Comparison of ENCODE assay signal across 22 cellular contexts in genomic region chr10:72024596-72024995, GRCh38.
"Had no signal": no experiment of that assay in that cellular context is flagged by ENCODE, and none has a peak within 500 bp of the region (broad histone marks: within the 10 kb centered on the region; RNA-seq: fewer than 3 reads in every experiment).

No MANE protein-coding gene starts in this region.

- H3K9me3 Mint-ChIP-seq: dendritic cell treated with granulocyte-macrophage colony-stimulating factor and Interleukin-4, amounts not matched to agents 40 ng/mL and 50 ng/mL, for 4 days; endodermal cell; memory B cell; natural killer cell; neural progenitor cell; stimulated activated naive CD8-positive, alpha-beta T cell treated with anti-CD3 and anti-CD28 coated beads, Interleukin-15, Interleukin-2, amounts not matched to agents 100 ng/mL and 50 ng/mL, for 24 hours had no signal

- H3K27ac ChIP-seq: colonic mucosa, esophagus muscularis mucosa, gastrocnemius medialis, neural progenitor cell, ovary, psoas muscle, transverse colon, vagina had no signal

- H3K36me3 Mint-ChIP-seq: memory B cell; natural killer cell; neural progenitor cell; stimulated activated naive B cell treated with anti-CD40 and anti-IgM and Interleukin-4, amounts not matched to agents 10 μg/mL and 1 μg/mL and 100 μg/mL, for 72 hours had no signal

- DNase-seq: colonic mucosa; effector CD8-positive, alpha-beta T cell; endodermal cell; gastrocnemius medialis; natural killer cell; nucleus accumbens; ovary; posterior cingulate gyrus; psoas muscle; right cardiac atrium; stimulated activated CD4-positive, alpha-beta T cell treated with anti-CD3 and anti-CD28 coated beads, Interleukin-15, amount 100 ng/mL, for 24 hours; stimulated activated CD4-positive, alpha-beta T cell treated with anti-CD3 and anti-CD28 coated beads, Interleukin-2, amount 100 ng/mL, for 48 hours; stimulated activated naive B cell treated with anti-CD40 and anti-IgM and Interleukin-4, amounts not matched to agents 10 μg/mL and 1 μg/mL and 100 μg/mL, for 72 hours; transverse colon had no signal

- H3K36me3 ChIP-seq: colonic mucosa, esophagus muscularis mucosa, gastrocnemius medialis, neural progenitor cell, ovary, transverse colon, vagina had no signal

- H3K4me3 Mint-ChIP-seq: dendritic cell treated with granulocyte-macrophage colony-stimulating factor and Interleukin-4, amounts not matched to agents 40 ng/mL and 50 ng/mL, for 4 days; endodermal cell; memory B cell; natural killer cell; neural progenitor cell; stimulated activated naive B cell treated with anti-CD40 and anti-IgM and Interleukin-4, amounts not matched to agents 10 μg/mL and 1 μg/mL and 100 μg/mL, for 72 hours; stimulated activated naive CD8-positive, alpha-beta T cell treated with anti-CD3 and anti-CD28 coated beads, Interleukin-15, Interleukin-2, amounts not matched to agents 100 ng/mL and 50 ng/mL, for 24 hours had no signal

- H3K27me3 Mint-ChIP-seq: stimulated activated naive CD8-positive, alpha-beta T cell treated with anti-CD3 and anti-CD28 coated beads, Interleukin-15, Interleukin-2, amounts not matched to agents 100 ng/mL and 50 ng/mL, for 24 hours had no signal

- H3K27ac Mint-ChIP-seq: dendritic cell treated with granulocyte-macrophage colony-stimulating factor and Interleukin-4, amounts not matched to agents 40 ng/mL and 50 ng/mL, for 4 days; endodermal cell; memory B cell; natural killer cell; stimulated activated naive B cell treated with anti-CD40 and anti-IgM and Interleukin-4, amounts not matched to agents 10 μg/mL and 1 μg/mL and 100 μg/mL, for 72 hours; stimulated activated naive CD8-positive, alpha-beta T cell treated with anti-CD3 and anti-CD28 coated beads, Interleukin-15, Interleukin-2, amounts not matched to agents 100 ng/mL and 50 ng/mL, for 24 hours had no signal

- ATAC-seq: gastrocnemius medialis; natural killer cell; psoas muscle; stimulated activated naive B cell treated with anti-CD40 and anti-IgM and Interleukin-4, amounts not matched to agents 10 μg/mL and 1 μg/mL and 100 μg/mL, for 72 hours had no signal

- H3K4me1 Mint-ChIP-seq: endodermal cell had no signal

- H3K9me3 ChIP-seq: colonic mucosa, esophagus muscularis mucosa, gastrocnemius medialis, ovary, psoas muscle, transverse colon, vagina had no signal

- H3K4me1 ChIP-seq: colonic mucosa, psoas muscle had no signal

- H3K4me3 ChIP-seq: colonic mucosa, esophagus muscularis mucosa, gastrocnemius medialis, lung, neural progenitor cell, ovary, psoas muscle, skin epidermis, transverse colon, vagina had no signal

- H3K27me3 ChIP-seq: colonic mucosa, esophagus muscularis mucosa, gastrocnemius medialis, neural progenitor cell, ovary, transverse colon, vagina had no signal
